11 cellular contexts compared by ENCODE assay signal in the genomic region with DNA sequence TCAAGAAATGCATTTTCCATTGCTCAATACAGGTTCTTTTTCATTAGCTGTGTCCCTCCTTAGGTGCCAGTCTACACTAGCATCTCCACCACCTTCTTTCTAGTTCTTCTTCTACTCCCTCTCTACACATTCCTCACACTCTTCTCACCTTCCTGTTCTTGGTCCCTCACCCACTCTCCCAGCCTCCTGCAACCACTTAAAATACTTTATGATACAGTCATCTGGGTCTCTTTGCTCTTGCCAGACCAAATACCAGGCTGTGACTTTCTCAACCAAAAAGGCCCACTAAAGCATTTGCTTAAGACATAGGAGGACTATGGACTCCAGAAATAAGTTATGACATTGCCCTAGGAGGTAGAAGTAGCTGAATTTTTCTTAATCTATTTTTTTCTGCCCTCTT. TPM values are rescaled to one million over a fixed set of nuclear protein-coding genes. Genes with fewer than 3 reads are reported as not detected.
A peak's percentile ranks its signal among the peaks of the same experiment; 100 is the strongest.
DNase-seq lines count a peak whose midpoint lies in the region; ATAC-seq and TF ChIP-seq lines count a peak whose summit lies in the region.
"Had no signal": no experiment of that assay in that cellular context is flagged by ENCODE, and none has a peak within 500 bp of the region (broad histone marks: within the 10 kb centered on the region; RNA-seq: fewer than 3 reads in every experiment).

No MANE protein-coding gene starts in this region.

- ATAC-seq in HG03139 (IDR thresholded peaks at IDR 0.05; ENCODE audit: unreplicated experiment) = no peak
- no peak for ATAC-seq in GM21515 (IDR thresholded peaks at IDR 0.05; ENCODE audit: unreplicated experiment)

- TF ChIP-seq CTCF in astrocyte of the spinal cord (IDR thresholded peaks at IDR 0.05; ENCODE audit: low read depth, low read length) (no peak), dorsolateral prefrontal cortex (IDR thresholded peaks at IDR 0.05 in 54 of 56, conservative IDR thresholded peaks at IDR 0.05 in 2 of 56; ENCODE audit: low read depth in 1 of 56, partially characterized antibody in 56 of 56) (no peak)

- in situ Hi-C loops in astrocyte of the spinal cord (cut with HindIII; ENCODE audit: low sequenced_read_pairs) = no loop called here

- H3K4me3 ChIP-seq in astrocyte of the spinal cord (ENCODE audit: low read depth, low read length) (no peak overlapping the region), dorsolateral prefrontal cortex (no peak overlapping the region)
- H3K4me3 ChIP-seq: hepatocyte, skin epidermis had no signal

- DNase-seq in A172 (ENCODE audit: low spot score) (peak; percentile 95), HK-2 (ENCODE audit: unreplicated experiment) (peak; percentile 50), astrocyte of the spinal cord (ENCODE audit: low read depth, low spot score) (peak; percentile 91), iris pigment epithelial cell (ENCODE audit: low read depth) (peak; percentile 83), dorsolateral prefrontal cortex (no peak), hypothalamus (lab: John Stamatoyannopoulos, UW) (no peak)

- no peak overlapping the region for H3K27ac ChIP-seq in dorsolateral prefrontal cortex
- H3K27ac ChIP-seq: hepatocyte, skin epidermis had no signal

- intact Hi-C loops in dorsolateral prefrontal cortex (cut with DNase I) = no loop called here

- peaks cover 0 to under 1% (median 0%) of the 10 kb centered on the region in 45 donors for H3K27me3 ChIP-seq in dorsolateral prefrontal cortex
- H3K27me3 ChIP-seq: hepatocyte had no signal

RNA-seq across cellular contexts. Expression of gene PIGM, which starts 35.1 kb away (rescaled TPM):
- total RNA-seq in A172 (2014; rRNA removed; shearing (Covaris generic)) = 11.4 and 12.8 TPM in 2 replicates
- total RNA-seq in dorsolateral prefrontal cortex = 10 to 100 TPM in 7 of 120 experiments, 1 to 10 TPM in 113; 4.7 to 13.1 (median 7.1) TPM

RNA-seq across cellular contexts. Expression of gene SLAMF9, which starts 42.6 kb away (rescaled TPM):
- not detected in 2 replicates for total RNA-seq in A172 (2014; rRNA removed; shearing (Covaris generic))
- under 1 TPM in 7 of 120 experiments, not detected in 113; 0.57 to 0.99 (median 0.78) TPM for total RNA-seq in dorsolateral prefrontal cortex
- total RNA-seq: B cell, hepatocyte had no signal

RNA-seq across cellular contexts. Expression of gene IGSF9, which starts 51.2 kb away (rescaled TPM):
- 0.89 and 1.6 TPM in 2 replicates for total RNA-seq in A172 (2014; rRNA removed; shearing (Covaris generic))
- under 1 TPM in 90 of 120 experiments, not detected in 30; 0.11 to 0.95 (median 0.25) TPM for total RNA-seq in dorsolateral prefrontal cortex

Comparison
In these comparisons a context has a peak if more than half of its experiments do, and no peak if none do; other contexts are left out.
1. DNase-seq: peak in A172 (single experiment), HK-2 (single experiment), astrocyte of the spinal cord (single experiment) and iris pigment epithelial cell (single experiment); none in dorsolateral prefrontal cortex (0 of 10) and hypothalamus (0 of 51).